Comparison of ENCODE assay signal across 1 cellular context in the genomic region with DNA sequence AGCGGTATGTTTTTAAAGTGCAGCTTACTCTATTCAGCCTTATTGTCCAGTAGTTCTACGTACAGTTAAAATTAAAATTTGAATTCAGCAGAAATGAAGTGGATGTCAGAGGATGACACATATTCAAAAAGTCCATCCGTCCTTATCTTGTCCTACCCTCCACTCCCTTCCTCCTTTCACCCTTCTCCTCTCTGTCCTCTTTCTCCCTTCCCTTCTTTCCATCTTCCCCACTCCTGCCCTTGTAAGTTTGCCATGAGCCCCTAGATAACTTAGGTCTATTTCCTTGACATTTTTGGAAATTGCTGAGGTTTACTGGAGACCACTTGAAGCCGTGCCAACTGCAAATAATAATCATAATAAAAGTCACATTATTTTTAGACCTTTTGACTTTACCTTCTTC.
TF ChIP-seq lines count a peak whose summit lies in the region.

No MANE protein-coding gene starts in this region.

TF ChIP-seq in GM12878, 131 proteins besides CTCF, POLR2A, EP300 and RAD21 (continued from another document):
- TF ChIP-seq NFIC (IDR thresholded peaks at IDR 0.05; ENCODE audit: low read depth, low read length) = 0 out of 2 replicates have a peak, but pooled peaks have one; percentile 35
- TF ChIP-seq, protein P1, sequence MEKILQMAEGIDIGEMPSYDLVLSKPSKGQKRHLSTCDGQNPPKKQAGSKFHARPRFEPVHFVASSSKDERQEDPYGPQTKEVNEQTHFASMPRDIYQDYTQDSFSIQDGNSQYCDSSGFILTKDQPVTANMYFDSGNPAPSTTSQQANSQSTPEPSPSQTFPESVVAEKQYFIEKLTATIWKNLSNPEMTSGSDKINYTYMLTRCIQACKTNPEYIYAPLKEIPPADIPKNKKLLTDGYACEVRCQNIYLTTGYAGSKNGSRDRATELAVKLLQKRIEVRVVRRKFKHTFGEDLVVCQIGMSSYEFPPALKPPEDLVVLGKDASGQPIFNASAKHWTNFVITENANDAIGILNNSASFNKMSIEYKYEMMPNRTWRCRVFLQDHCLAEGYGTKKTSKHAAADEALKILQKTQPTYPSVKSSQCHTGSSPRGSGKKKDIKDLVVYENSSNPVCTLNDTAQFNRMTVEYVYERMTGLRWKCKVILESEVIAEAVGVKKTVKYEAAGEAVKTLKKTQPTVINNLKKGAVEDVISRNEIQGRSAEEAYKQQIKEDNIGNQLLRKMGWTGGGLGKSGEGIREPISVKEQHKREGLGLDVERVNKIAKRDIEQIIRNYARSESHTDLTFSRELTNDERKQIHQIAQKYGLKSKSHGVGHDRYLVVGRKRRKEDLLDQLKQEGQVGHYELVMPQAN (conservative IDR thresholded peaks at IDR 0.05) = no peak
